Comparison of ENCODE assay signal across 8 cellular contexts in the genomic region with DNA sequence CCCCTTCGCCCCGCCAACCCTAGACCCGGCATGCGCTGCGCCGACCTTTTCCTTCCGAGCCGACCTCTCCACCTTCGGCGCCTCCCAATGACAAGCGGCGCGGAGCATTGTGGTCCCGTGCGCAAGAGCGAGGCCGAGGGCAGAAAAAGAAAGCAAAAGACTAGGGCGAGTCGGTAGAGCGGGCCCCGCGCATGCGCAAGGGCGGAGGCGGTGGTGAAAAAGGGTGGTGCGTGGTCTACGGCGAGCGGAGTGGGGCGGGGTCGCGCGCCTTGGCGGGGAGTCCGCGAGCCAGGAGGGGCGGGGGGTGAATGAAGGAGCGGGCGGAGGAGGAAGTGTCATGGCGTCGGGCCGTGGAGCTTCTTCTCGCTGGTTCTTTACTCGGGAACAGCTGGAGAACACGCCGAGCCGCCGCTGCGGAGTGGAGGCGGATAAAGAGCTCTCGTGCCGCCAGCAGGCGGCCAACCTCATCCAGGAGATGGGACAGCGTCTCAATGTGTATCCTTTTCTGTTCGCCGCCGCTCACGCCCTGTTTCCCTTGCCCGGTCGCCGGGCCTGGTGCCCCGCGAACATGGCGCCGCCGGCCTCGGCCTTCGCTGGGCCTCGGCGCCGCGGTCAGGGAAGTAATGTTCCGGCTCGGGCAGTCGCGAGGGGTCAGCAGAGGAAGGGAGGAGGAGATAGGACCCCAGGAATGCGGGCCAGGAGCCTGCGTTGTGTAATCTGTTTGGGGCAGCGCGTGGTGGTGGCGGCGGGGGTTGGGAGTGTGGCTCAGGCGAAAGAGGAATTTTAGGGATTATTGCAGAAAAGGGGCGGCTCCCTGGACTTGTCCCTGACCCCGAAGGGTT. TPM values are rescaled to one million over a fixed set of nuclear protein-coding genes. Genes with fewer than 3 reads are reported as not detected.
A peak's percentile ranks its signal among the peaks of the same experiment; 100 is the strongest.
DNase-seq lines count a peak whose midpoint lies in the region; ATAC-seq and TF ChIP-seq lines count a peak whose summit lies in the region.

A gene (plus strand): TSS at position 305 of the 842 bp plus-strand sequence. CDS start 33 bp downstream, at position 338.

- peaks cover 10% of the 10 kb centered on the region for H3K36me3 Mint-ChIP-seq in activated T-cell treated with anti-CD3 and anti-CD28 coated beads, Interleukin-2, amount 50 U/mL, for 4 hours (ENCODE audit: insufficient read depth)

- TF ChIP-seq POLR2A in erythroblast (IDR thresholded peaks at IDR 0.05; ENCODE audit: low read length) = peak; percentile 54

- CTCF ChIA-PET in Panc1 (lab: Charles Lee) = no interaction called here

- H3K9me3 ChIP-seq in Panc1 (ENCODE audit: control insufficient read depth, insufficient read depth, low read depth, low read length) (no peaks in the 10 kb centered on the region), mucosa of rectum (ENCODE audit: control insufficient read depth in 2 of 2, low read length in 2 of 2) (no peaks in the 10 kb centered on the region)

- DNase-seq in DMS153 treated with DMSO at 0.1 percent for 48 hours (lab: John Stamatoyannopoulos, UW; ENCODE audit: unreplicated experiment) (peak; percentile 95), KG1 (lab: John Stamatoyannopoulos, UW) (peak; percentile 94), Panc1 (ENCODE audit: low read depth, low spot score) (peak; percentile 91), erythroblast (lab: John Stamatoyannopoulos, UW) (peak; percentile 99)
- peak; percentile 99 for DNase-seq in activated T-cell treated with anti-CD3 and anti-CD28 coated beads, Interleukin-2, amount 50 U/mL, for 4 hours
- DNase-seq in stimulated activated CD8-positive, alpha-beta memory T cell treated with anti-CD3 and anti-CD28 coated beads, Interleukin-4, amount 100 ng/mL, for 48 hours = peak; percentile 99

- BruUV-seq in Panc1 (replicated peaks; lab: Mats Ljungman, UMichigan) = TSS peak; percentile 79

- H3K4me3 Mint-ChIP-seq in activated T-cell treated with anti-CD3 and anti-CD28 coated beads, Interleukin-2, amount 50 U/mL, for 4 hours = peak within 1 kb of the TSS; percentile 97

- H3K27me3 ChIP-seq in Panc1 (ENCODE audit: control insufficient read depth, insufficient read depth, low read length) (no peaks in the 10 kb centered on the region), mucosa of rectum (ENCODE audit: control insufficient read depth in 2 of 2, insufficient read depth in 2 of 2, low read length in 2 of 2) (no peaks in the 10 kb centered on the region)

- no peaks in the 10 kb centered on the region for H3K9me3 Mint-ChIP-seq in activated T-cell treated with anti-CD3 and anti-CD28 coated beads, Interleukin-2, amount 50 U/mL, for 4 hours

- POLR2A ChIA-PET in Panc1 (lab: Charles Lee) = interaction anchor here (0.6 kb wide), 2 partner anchors 534 to 952 kb away, joined by 3 to 5 read pairs; no protein-coding TSS in a partner anchor

- peaks cover 41% of the 10 kb centered on the region for H3K4me1 Mint-ChIP-seq in activated T-cell treated with anti-CD3 and anti-CD28 coated beads, Interleukin-2, amount 50 U/mL, for 4 hours (ENCODE audit: low read depth)

- intact Hi-C loops in Panc1 (cut with micrococcal nuclease; ENCODE audit: unreplicated experiment) = no loop called here

- peak within 1 kb of the TSS; percentile 99 for H3K9ac ChIP-seq in mucosa of rectum (ENCODE audit: low read depth in 1 of 2, low read length in 2 of 2)

- peak within 1 kb of the TSS; percentile 99 for H3K27ac ChIP-seq in Panc1 (ENCODE audit: low read length)
- peak within 1 kb of the TSS; percentile 99 for H3K27ac ChIP-seq in mucosa of rectum (ENCODE audit: low read depth in 2 of 2, low read length in 2 of 2)

- H3K27me3 Mint-ChIP-seq in activated T-cell treated with anti-CD3 and anti-CD28 coated beads, Interleukin-2, amount 50 U/mL, for 4 hours (ENCODE audit: low read depth) = no peaks in the 10 kb centered on the region

- peaks cover 11% of the 10 kb centered on the region; the same call in 1 of the 2 replicates for H3K4me1 ChIP-seq in Panc1 (ENCODE audit: control insufficient read depth, insufficient read depth, low read length)
- peaks cover 16 to 18% of the 10 kb centered on the region in 2 donors for H3K4me1 ChIP-seq in mucosa of rectum (ENCODE audit: control insufficient read depth in 2 of 2, insufficient read depth in 2 of 2, low read length in 2 of 2)

- H3K4me3 ChIP-seq in Panc1 (ENCODE audit: low read depth in 2 of 2, low read length in 2 of 2) (peak within 1 kb of the TSS; percentile 89 to 94), mucosa of rectum (ENCODE audit: low read length in 2 of 2) (peak within 1 kb of the TSS; percentile 95 to 97)

- TF ChIP-seq CTCF in Panc1 (IDR thresholded peaks at IDR 0.05) = no peak

- in situ Hi-C loops in Panc1 (cut with HindIII; ENCODE audit: low pct_unique_long_range_greater_than_20kb, low sequenced_read_pairs) = no loop called here

- H3K36me3 ChIP-seq in Panc1 (ENCODE audit: control insufficient read depth, insufficient read depth, low read length) (peaks cover 17% of the 10 kb centered on the region), mucosa of rectum (ENCODE audit: control insufficient read depth in 2 of 2, insufficient read depth in 2 of 2, low read length in 2 of 2) (no peaks in the 10 kb centered on the region)

- ATAC-seq in GM21723 (IDR thresholded peaks at IDR 0.05; ENCODE audit: unreplicated experiment) (peak; percentile 82), Panc1 (peak; percentile 90)
- ATAC-seq in activated T-cell treated with anti-CD3 and anti-CD28 coated beads, Interleukin-2, amount 50 U/mL, for 4 hours = peak; percentile 86

RNA-seq across cellular contexts. Expression of the gene that starts here (rescaled TPM):
- total RNA-seq in Panc1 (2021; ENCODE audit: unreplicated experiment) = 29.6 TPM
- polyA plus RNA-seq in Panc1 (2012; ENCODE audit: insufficient read length) = 14.1 TPM
- total RNA-seq in activated T-cell treated with anti-CD3 and anti-CD28 coated beads, Interleukin-2, amount 50 U/mL, for 4 hours = 10 to 100 TPM; 24.2 to 30.9 (median 26.5) TPM

Comparison
In these comparisons a context has a peak if more than half of its experiments do, and no peak if none do; other contexts are left out.
1. Peak in every context shown above with its lines: DNase-seq, ATAC-seq, H3K4me3 ChIP-seq and H3K27ac ChIP-seq.